7 cellular contexts compared by ENCODE assay signal in the genomic region with DNA sequence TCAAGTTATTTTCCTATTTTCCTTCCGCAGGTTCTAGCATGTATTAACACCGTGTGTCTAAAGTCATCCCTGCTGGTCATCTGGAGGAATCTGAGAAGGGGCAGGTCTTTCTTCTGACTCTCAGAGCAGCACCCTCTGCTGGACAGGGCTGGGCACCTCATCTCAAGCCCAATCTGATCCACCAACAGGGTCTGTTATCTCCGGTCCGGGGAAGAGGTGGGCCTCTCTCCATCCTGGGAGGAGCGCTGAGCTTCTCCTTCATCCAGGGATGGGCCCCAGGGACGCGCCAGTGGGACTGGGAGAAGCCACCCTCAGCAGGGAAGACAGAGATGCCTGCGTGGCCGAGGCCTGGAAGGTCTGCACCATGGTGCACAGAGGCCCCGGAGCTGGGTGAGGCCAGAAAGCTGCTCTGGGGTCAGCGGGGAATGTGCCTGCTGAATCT. TPM values are rescaled to one million over a fixed set of nuclear protein-coding genes. Genes with fewer than 3 reads are reported as not detected.
DNase-seq lines count a peak whose midpoint lies in the region; ATAC-seq and TF ChIP-seq lines count a peak whose summit lies in the region.

No MANE protein-coding gene starts in this region.

- no peak overlapping the region for H3K27ac ChIP-seq in upper lobe of right lung

- no peak overlapping the region for H3K4me3 ChIP-seq in GM12864 (ENCODE audit: low read depth, low read length)
- no peak overlapping the region for H3K4me3 ChIP-seq in upper lobe of right lung

- no peaks in the 10 kb centered on the region for H3K4me1 ChIP-seq in upper lobe of right lung

- intact Hi-C loops in upper lobe of right lung (cut with DNase I) = no loop called here

- TF ChIP-seq CTCF in GM12864 (IDR thresholded peaks at IDR 0.05; ENCODE audit: low read depth, low read length, missing control alignments) (peak; percentile 52), upper lobe of right lung (IDR thresholded peaks at IDR 0.05) (peak; percentile 78)

- no peaks in the 10 kb centered on the region for H3K9me3 ChIP-seq in upper lobe of right lung

- no peaks in the 10 kb centered on the region for H3K9me3 Mint-ChIP-seq in natural killer cell treated with Interleukin-12 subunit alpha and Interleukin-12 subunit beta and Interleukin-15 and Interleukin-18, amount 100 ng/mL, for 72 hours

- H3K27me3 ChIP-seq in upper lobe of right lung = no peaks in the 10 kb centered on the region

- H3K27me3 Mint-ChIP-seq in natural killer cell treated with Interleukin-12 subunit alpha and Interleukin-12 subunit beta and Interleukin-15 and Interleukin-18, amount 100 ng/mL, for 72 hours = peaks cover 0 to 11% of the 10 kb centered on the region in 2 donors

- H3K27ac Mint-ChIP-seq in natural killer cell treated with Interleukin-12 subunit alpha and Interleukin-12 subunit beta and Interleukin-15 and Interleukin-18, amount 100 ng/mL, for 72 hours = no peak overlapping the region

- no peak overlapping the region for H3K4me3 Mint-ChIP-seq in natural killer cell treated with Interleukin-12 subunit alpha and Interleukin-12 subunit beta and Interleukin-15 and Interleukin-18, amount 100 ng/mL, for 72 hours

- H3K36me3 ChIP-seq in upper lobe of right lung = no peaks in the 10 kb centered on the region

- H3K4me1 Mint-ChIP-seq in natural killer cell treated with Interleukin-12 subunit alpha and Interleukin-12 subunit beta and Interleukin-15 and Interleukin-18, amount 100 ng/mL, for 72 hours (ENCODE audit: low read depth in 2 of 2) = no peaks in the 10 kb centered on the region

- DNase-seq in GM12864 (ENCODE audit: low read depth) (no peak), NCI-H345 treated with DMSO at 0.1 percent for 48 hours (lab: John Stamatoyannopoulos, UW; ENCODE audit: unreplicated experiment) (peak; percentile 7), fibroblast of gingiva (ENCODE audit: low read depth) (peak; percentile 23), upper lobe of right lung (peak; percentile 71)
- peak; percentile 62 for DNase-seq in activated CD8-positive, alpha-beta memory T cell treated with anti-CD3 and anti-CD28 coated beads, Interleukin-2, amount 50 U/mL, for 48 hours
- DNase-seq in natural killer cell treated with Interleukin-12 subunit alpha and Interleukin-12 subunit beta and Interleukin-15 and Interleukin-18, amount 100 ng/mL, for 72 hours (ENCODE audit: low spot score) = peak; percentile 68

- ATAC-seq in natural killer cell treated with Interleukin-12 subunit alpha and Interleukin-12 subunit beta and Interleukin-15 and Interleukin-18, amount 100 ng/mL, for 72 hours = peak; percentile 62 to 79
- ATAC-seq in upper lobe of right lung (peak; percentile 95), GM19023 (IDR thresholded peaks at IDR 0.05; ENCODE audit: unreplicated experiment) (no peak)

- no peaks in the 10 kb centered on the region for H3K36me3 Mint-ChIP-seq in natural killer cell treated with Interleukin-12 subunit alpha and Interleukin-12 subunit beta and Interleukin-15 and Interleukin-18, amount 100 ng/mL, for 72 hours

RNA-seq across cellular contexts. Expression of a gene that starts 26.0 kb away (rescaled TPM):
- total RNA-seq in natural killer cell treated with Interleukin-12 subunit alpha and Interleukin-12 subunit beta and Interleukin-15 and Interleukin-18, amount 100 ng/mL, for 72 hours = 10 to 100 TPM; 12.0 to 15.1 TPM
- 30.1 TPM for total RNA-seq in upper lobe of right lung

RNA-seq across cellular contexts. Expression of a gene that starts 44.4 kb away (rescaled TPM):
- 1 to 10 TPM; 3.9 to 6.2 TPM for total RNA-seq in natural killer cell treated with Interleukin-12 subunit alpha and Interleukin-12 subunit beta and Interleukin-15 and Interleukin-18, amount 100 ng/mL, for 72 hours
- 4.6 TPM for total RNA-seq in upper lobe of right lung
